ENCODE assay signal across 16 cellular contexts in genomic region chr19:28607066-28607583, GRCh38.
DNase-seq lines count a peak whose midpoint lies in the region; ATAC-seq and TF ChIP-seq lines count a peak whose summit lies in the region.
"Had no signal": no experiment of that assay in that cellular context is flagged by ENCODE, and none has a peak within 500 bp of the region (broad histone marks: within the 10 kb centered on the region; RNA-seq: fewer than 3 reads in every experiment).

No MANE protein-coding gene starts in this region.

- peaks cover 5 to 12% (median 7%) of the 10 kb centered on the region in 5 donors for H3K9me3 Mint-ChIP-seq in CD8-positive, alpha-beta memory T cell
- H3K9me3 Mint-ChIP-seq in WTC11 = peaks cover 28% of the 10 kb centered on the region

- CTCF ChIA-PET in CD8-positive, alpha-beta memory T cell (lab: Charles Lee) = no interaction called here
- CTCF ChIA-PET in WTC11 (lab: Charles Lee) = no interaction called here

- H3K27ac ChIP-seq in CD8-positive, alpha-beta memory T cell (ENCODE audit: low read depth, low read length) = peak overlapping the region; percentile 68
- H3K27ac ChIP-seq in DND-41 (ENCODE audit: low read length) = peak overlapping the region; percentile 55; the same call in 1 of the 2 replicates

- no peak for DNase-seq in CD8-positive, alpha-beta memory T cell
- DNase-seq in DND-41 (no peak), OCI-M1 (lab: John Stamatoyannopoulos, UW) (peak; percentile 82), left lobe of liver (ENCODE audit: low spot score) (no peak), NCI-H128 (lab: John Stamatoyannopoulos, UW; ENCODE audit: unreplicated experiment) (no peak), WTC11 (ENCODE audit: low spot score) (no peak)
- DNase-seq: C1 segment of cervical spinal cord; CD4-positive, alpha-beta T cell; DMS153; DMS79 treated with DMSO at 0.1 percent for 48 hours; GDM1; GOT3; H9; HFFc6 had no signal

- ATAC-seq in DND-41 (ENCODE audit: insufficient read depth, low read depth) = no peak
- peak; percentile 49 for ATAC-seq in left lobe of liver
- no peak for ATAC-seq in WTC11
- ATAC-seq in HG02623 (IDR thresholded peaks at IDR 0.05; ENCODE audit: unreplicated experiment) = no peak

- H4K20me1 ChIP-seq in DND-41 (ENCODE audit: insufficient read depth, low read length) = no peaks in the 10 kb centered on the region

- H3K27ac Mint-ChIP-seq in CD8-positive, alpha-beta memory T cell = no peak overlapping the region
- no peak overlapping the region for H3K27ac Mint-ChIP-seq in WTC11
- H3K27ac Mint-ChIP-seq: B cell; CD4-positive, alpha-beta T cell; H9; HFFc6 had no signal

- no peaks in the 10 kb centered on the region for H3K79me2 ChIP-seq in DND-41 (ENCODE audit: insufficient read depth, low read length)

- H3K4me3 Mint-ChIP-seq in CD8-positive, alpha-beta memory T cell = no peak overlapping the region
- no peak overlapping the region for H3K4me3 Mint-ChIP-seq in WTC11
- H3K4me3 Mint-ChIP-seq: B cell; CD4-positive, alpha-beta T cell; H9; HFFc6 had no signal

- no peak overlapping the region for H3K4me3 ChIP-seq in CD8-positive, alpha-beta memory T cell (ENCODE audit: low read length)
- H3K4me3 ChIP-seq in DND-41 (ENCODE audit: low read depth in 1 of 2, low read length in 2 of 2) = peak overlapping the region in 1 of 2 experiments; percentile 12; a peak in 1 of 4 replicates

- H3K27me3 ChIP-seq in CD8-positive, alpha-beta memory T cell (ENCODE audit: insufficient read depth, low read length, poor library complexity, severe bottlenecking) = no peaks in the 10 kb centered on the region
- no peaks in the 10 kb centered on the region for H3K27me3 ChIP-seq in DND-41 (ENCODE audit: insufficient read depth, low read length, poor library complexity)

- H3K4me2 ChIP-seq in DND-41 (ENCODE audit: insufficient read depth, low read length) = no peak overlapping the region

- no peak overlapping the region for H2AFZ ChIP-seq in DND-41 (ENCODE audit: low read depth, low read length)

- no peaks in the 10 kb centered on the region for H3K4me1 Mint-ChIP-seq in CD8-positive, alpha-beta memory T cell
- peaks cover 6% of the 10 kb centered on the region for H3K4me1 Mint-ChIP-seq in WTC11
- H3K4me1 Mint-ChIP-seq: B cell had no signal

- POLR2A ChIA-PET in CD8-positive, alpha-beta memory T cell (lab: Charles Lee) = no interaction called here
- POLR2A ChIA-PET in WTC11 (lab: Charles Lee) = no interaction called here

- TF ChIP-seq CTCF in DND-41 (IDR thresholded peaks at IDR 0.05; ENCODE audit: borderline replicate concordance, extremely low read depth, low read length, poor library complexity, severe bottlenecking) = no peak
- no peak for TF ChIP-seq CTCF in WTC11 (IDR thresholded peaks at IDR 0.05)

- no peak overlapping the region for H3K9ac ChIP-seq in DND-41 (ENCODE audit: low read depth, low read length)

- H3K36me3 Mint-ChIP-seq in CD8-positive, alpha-beta memory T cell = peaks cover 0 to 11% (median 2%) of the 10 kb centered on the region in 3 donors
- peaks cover 40% of the 10 kb centered on the region for H3K36me3 Mint-ChIP-seq in WTC11

- no peaks in the 10 kb centered on the region for H3K27me3 Mint-ChIP-seq in CD8-positive, alpha-beta memory T cell
- H3K27me3 Mint-ChIP-seq in WTC11 (ENCODE audit: low read depth) = no peaks in the 10 kb centered on the region
- H3K27me3 Mint-ChIP-seq: B cell; CD4-positive, alpha-beta T cell had no signal

- no peaks in the 10 kb centered on the region for H3K36me3 ChIP-seq in CD8-positive, alpha-beta memory T cell (ENCODE audit: insufficient read depth, low read length)
- H3K36me3 ChIP-seq in DND-41 (ENCODE audit: insufficient read depth, low read length) = peaks cover 10% of the 10 kb centered on the region; the same call in 1 of the 2 replicates

- H3K9me3 ChIP-seq in CD8-positive, alpha-beta memory T cell (ENCODE audit: low read length) = no peaks in the 10 kb centered on the region
- H3K9me3 ChIP-seq in DND-41 (ENCODE audit: insufficient read depth, low read length, severe bottlenecking) = peaks cover 30% of the 10 kb centered on the region

- H3K4me1 ChIP-seq in CD8-positive, alpha-beta memory T cell (ENCODE audit: insufficient read depth, low read length) = no peaks in the 10 kb centered on the region
- H3K4me1 ChIP-seq in DND-41 (ENCODE audit: insufficient read depth, low read length) = peaks cover 7% of the 10 kb centered on the region; the same call in 1 of the 2 replicates

TF ChIP-seq in WTC11, 78 proteins besides CTCF, POLR2A, EP300 and RAD21:
- TF ChIP-seq FOXP4 (CRISPR knock-in tag; IDR thresholded peaks at IDR 0.05) = no peak
- no peak for TF ChIP-seq FOXP1 (CRISPR knock-in tag; IDR thresholded peaks at IDR 0.05; ENCODE audit: borderline replicate concordance)
- TF ChIP-seq FOXJ3 (CRISPR knock-in tag; IDR thresholded peaks at IDR 0.05; ENCODE audit: borderline replicate concordance) = no peak
- no peak for TF ChIP-seq E2F4 (CRISPR knock-in tag; IDR thresholded peaks at IDR 0.05; ENCODE audit: borderline replicate concordance, low read depth)
- no peak for TF ChIP-seq TEAD1 (CRISPR knock-in tag; IDR thresholded peaks at IDR 0.05)
- no peak for TF ChIP-seq ARID4B (CRISPR knock-in tag; IDR thresholded peaks at IDR 0.05; ENCODE audit: borderline replicate concordance)
- TF ChIP-seq, protein P1, sequence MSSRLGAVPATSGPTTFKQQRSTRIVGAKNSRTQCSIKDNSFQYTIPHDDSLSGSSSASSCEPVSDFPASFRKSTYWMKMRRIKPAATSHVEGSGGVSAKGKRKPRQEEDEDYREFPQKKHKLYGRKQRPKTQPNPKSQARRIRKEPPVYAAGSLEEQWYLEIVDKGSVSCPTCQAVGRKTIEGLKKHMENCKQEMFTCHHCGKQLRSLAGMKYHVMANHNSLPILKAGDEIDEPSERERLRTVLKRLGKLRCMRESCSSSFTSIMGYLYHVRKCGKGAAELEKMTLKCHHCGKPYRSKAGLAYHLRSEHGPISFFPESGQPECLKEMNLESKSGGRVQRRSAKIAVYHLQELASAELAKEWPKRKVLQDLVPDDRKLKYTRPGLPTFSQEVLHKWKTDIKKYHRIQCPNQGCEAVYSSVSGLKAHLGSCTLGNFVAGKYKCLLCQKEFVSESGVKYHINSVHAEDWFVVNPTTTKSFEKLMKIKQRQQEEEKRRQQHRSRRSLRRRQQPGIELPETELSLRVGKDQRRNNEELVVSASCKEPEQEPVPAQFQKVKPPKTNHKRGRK (CRISPR knock-in tag; IDR thresholded peaks at IDR 0.05; ENCODE audit: borderline replicate concordance) = no peak
- no peak for TF ChIP-seq ZNF416 (CRISPR knock-in tag; IDR thresholded peaks at IDR 0.05)
- no peak for TF ChIP-seq GTF2I (CRISPR knock-in tag; conservative IDR thresholded peaks at IDR 0.05)
- no peak for TF ChIP-seq NFE2L1 (CRISPR knock-in tag; IDR thresholded peaks at IDR 0.05)
